Comparison of ENCODE assay signal across 17 cellular contexts in the genomic region with DNA sequence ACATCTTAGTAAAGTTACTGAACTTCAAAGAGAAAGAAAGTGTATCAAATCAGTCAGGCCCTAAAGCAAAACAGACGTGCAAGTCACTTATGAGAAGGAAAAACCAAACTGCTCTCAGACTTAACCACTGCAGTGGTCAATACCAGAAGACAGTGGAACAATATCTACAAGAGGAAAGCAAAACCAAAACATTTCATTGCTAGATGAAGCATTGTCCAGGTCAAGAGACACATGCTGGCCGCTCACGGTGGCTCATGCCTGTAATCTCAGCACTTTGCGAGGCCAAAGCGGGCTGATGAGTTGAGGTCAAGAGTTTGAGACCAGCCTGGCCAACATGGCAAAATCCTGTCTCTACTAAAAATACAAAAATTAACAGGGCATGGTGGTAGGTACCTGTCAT.
A peak's percentile ranks its signal among the peaks of the same experiment; 100 is the strongest.
DNase-seq lines count a peak whose midpoint lies in the region; ATAC-seq, FAIRE-seq and TF ChIP-seq lines count a peak whose summit lies in the region.
"Had no signal": no experiment of that assay in that cellular context is flagged by ENCODE, and none has a peak within 500 bp of the region (broad histone marks: within the 10 kb centered on the region; RNA-seq: fewer than 3 reads in every experiment).

No MANE protein-coding gene starts in this region.

- H3K9me3 ChIP-seq in upper lobe of right lung: no peaks in the 10 kb centered on the region
- H3K9me3 ChIP-seq: adrenal gland, BLaER1 had no signal

- TF ChIP-seq POLR2A in H54 (IDR thresholded peaks at IDR 0.05; ENCODE audit: low read depth, low read length): no peak

- H3K27me3 ChIP-seq in brain microvascular endothelial cell (replicated peaks): no peaks in the 10 kb centered on the region
- no peaks in the 10 kb centered on the region for H3K27me3 ChIP-seq in upper lobe of right lung
- H3K27me3 ChIP-seq: adrenal gland, BLaER1 had no signal

- DNase-seq in brain microvascular endothelial cell: no peak
- no peak for DNase-seq in H54 (ENCODE audit: insufficient read length, low spot score)
- DNase-seq in inferior parietal cortex (ENCODE audit: extremely low spot score): no peak
- DNase-seq in upper lobe of right lung: no peak
- DNase-seq: activated T-cell treated with anti-CD3 and anti-CD28 coated beads, Interleukin-2, amount 50 U/mL, for 24 hours; adrenal gland; DMS53; islet precursor cell; NCI-H187 treated with DMSO at 0.1 percent for 48 hours; NCI-H69; stimulated activated naive CD4-positive, alpha-beta T cell had no signal

- in situ Hi-C loops in brain microvascular endothelial cell (cut with HindIII; ENCODE audit: low pct_ligation_motif_present, low sequenced_read_pairs): no loop called here

- no peaks in the 10 kb centered on the region for H3K4me1 ChIP-seq in upper lobe of right lung

- FAIRE-seq in H54 (lab: Jason Lieb, UNC): no peak

- no peak for TF ChIP-seq CTCF in brain microvascular endothelial cell (IDR thresholded peaks at IDR 0.05; ENCODE audit: low read depth, low read length, missing control alignments)
- no peak for TF ChIP-seq CTCF in upper lobe of right lung (IDR thresholded peaks at IDR 0.05)

- H3K36me3 ChIP-seq in brain microvascular endothelial cell (replicated peaks) (no peaks in the 10 kb centered on the region), upper lobe of right lung (no peaks in the 10 kb centered on the region)
- H3K36me3 ChIP-seq: adrenal gland, BLaER1 had no signal

- H3K4me3 ChIP-seq in brain microvascular endothelial cell (ENCODE audit: low read depth, low read length) (no peak overlapping the region), upper lobe of right lung (no peak overlapping the region)
- H3K4me3 ChIP-seq: adrenal gland, BLaER1, GM23338 had no signal

- no peak overlapping the region for H3K27ac ChIP-seq in brain microvascular endothelial cell
- no peak overlapping the region for H3K27ac ChIP-seq in upper lobe of right lung
- H3K27ac ChIP-seq: adrenal gland, BLaER1 had no signal

- intact Hi-C loops in upper lobe of right lung (cut with DNase I): no loop called here

- ATAC-seq in GM18868 (IDR thresholded peaks at IDR 0.05; ENCODE audit: unreplicated experiment) (peak; percentile 75), GM21515 (IDR thresholded peaks at IDR 0.05; ENCODE audit: unreplicated experiment) (peak; percentile 86), HG02973 (IDR thresholded peaks at IDR 0.05; ENCODE audit: unreplicated experiment) (peak; percentile 92), HG03575 (IDR thresholded peaks at IDR 0.05; ENCODE audit: extremely low read depth, insufficient number of reproducible peaks, low FRiP score, unreplicated experiment) (peak; percentile 62), upper lobe of right lung (no peak)
- ATAC-seq: GM23338 had no signal
